In the genomic region with DNA sequence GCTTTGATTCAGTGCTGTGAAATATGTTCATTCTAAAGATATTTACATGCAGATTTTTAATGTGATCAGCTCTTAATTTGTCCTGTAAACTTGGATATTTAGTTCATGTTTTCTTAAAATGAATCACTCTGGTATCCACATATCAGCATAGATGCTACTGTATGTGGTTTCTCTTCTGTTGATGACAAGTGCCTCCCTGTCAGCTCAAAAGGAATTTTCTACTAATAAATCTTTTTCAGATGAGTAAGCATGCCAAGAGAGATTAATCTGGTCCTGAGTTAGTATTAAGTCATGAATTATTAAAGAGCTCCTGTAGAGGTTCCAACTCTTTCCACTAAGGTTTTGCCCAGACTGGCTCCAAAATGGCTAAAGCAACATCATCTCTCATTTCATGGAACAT, we compare ENCODE assay signal across 17 cellular contexts.
DNase-seq lines count a peak whose midpoint lies in the region; ATAC-seq and TF ChIP-seq lines count a peak whose summit lies in the region.
"Had no signal": no experiment of that assay in that cellular context is flagged by ENCODE, and none has a peak within 500 bp of the region (broad histone marks: within the 10 kb centered on the region; RNA-seq: fewer than 3 reads in every experiment).

No MANE protein-coding gene starts in this region.

- no peak overlapping the region for H3K4me2 ChIP-seq in GM23248 (ENCODE audit: unreplicated experiment)
- no peak overlapping the region for H3K4me2 ChIP-seq in SK-N-SH
- H3K4me2 ChIP-seq: hepatocyte had no signal

- H3K27ac Mint-ChIP-seq in activated naive CD4-positive, alpha-beta T cell treated with anti-CD3 and anti-CD28 coated beads, Interleukin-2, amount 10 ng/mL, durations not matched to agents 7 days and 5 days = no peak overlapping the region
- no peak overlapping the region for H3K27ac Mint-ChIP-seq in activated CD4-positive, alpha-beta T cell treated with anti-CD3 and anti-CD28 coated beads, Interleukin-2, amount 10 ng/mL, durations not matched to agents 24 days and 14 days
- H3K27ac Mint-ChIP-seq: effector memory CD8-positive, alpha-beta T cell; IgD-negative memory B cell had no signal

- TF ChIP-seq EP300 in SK-N-SH (IDR thresholded peaks at IDR 0.05; ENCODE audit: borderline replicate concordance in 1 of 2, low read depth in 1 of 2, low read length in 1 of 2) = peak in 1 of 2 experiments; percentile 45; a peak in 1 of 4 replicates

- no peak overlapping the region for H3K27ac ChIP-seq in GM23248
- H3K27ac ChIP-seq in SK-N-SH (ENCODE audit: low read depth in 2 of 2, low read length in 1 of 2) = no peak overlapping the region
- peak overlapping the region; percentile 21 for H3K27ac ChIP-seq in foreskin keratinocyte
- no peak overlapping the region for H3K27ac ChIP-seq in spleen
- H3K27ac ChIP-seq: ascending aorta, hepatocyte had no signal

- H3K9me3 ChIP-seq in GM23248 (ENCODE audit: low read depth) (no peaks in the 10 kb centered on the region), SK-N-SH (no peaks in the 10 kb centered on the region), spleen (peaks cover 0 to 12% (median 0%) of the 10 kb centered on the region in 8 donors)
- H3K9me3 ChIP-seq: ascending aorta had no signal

- H3K36me3 Mint-ChIP-seq in activated naive CD4-positive, alpha-beta T cell treated with anti-CD3 and anti-CD28 coated beads, Interleukin-2, amount 10 ng/mL, durations not matched to agents 7 days and 5 days = no peaks in the 10 kb centered on the region
- no peaks in the 10 kb centered on the region for H3K36me3 Mint-ChIP-seq in activated CD4-positive, alpha-beta T cell treated with anti-CD3 and anti-CD28 coated beads, Interleukin-2, amount 10 ng/mL, durations not matched to agents 24 days and 14 days (ENCODE audit: low read depth)

- H3K79me2 ChIP-seq in GM23248 (ENCODE audit: insufficient read depth) = no peaks in the 10 kb centered on the region
- no peaks in the 10 kb centered on the region for H3K79me2 ChIP-seq in SK-N-SH (ENCODE audit: insufficient read depth)
- H3K79me2 ChIP-seq: hepatocyte had no signal

- H3K9me3 Mint-ChIP-seq in activated naive CD4-positive, alpha-beta T cell treated with anti-CD3 and anti-CD28 coated beads, Interleukin-2, amount 10 ng/mL, durations not matched to agents 7 days and 5 days = no peaks in the 10 kb centered on the region
- H3K9me3 Mint-ChIP-seq in activated CD4-positive, alpha-beta T cell treated with anti-CD3 and anti-CD28 coated beads, Interleukin-2, amount 10 ng/mL, durations not matched to agents 24 days and 14 days = no peaks in the 10 kb centered on the region
- H3K9me3 Mint-ChIP-seq: IgD-negative memory B cell had no signal

- TF ChIP-seq CTCF in SK-N-SH (IDR thresholded peaks at IDR 0.05) (no peak), foreskin keratinocyte (conservative IDR thresholded peaks at IDR 0.05) (peak; percentile 13), spleen (IDR thresholded peaks at IDR 0.05 in 8 of 11, conservative IDR thresholded peaks at IDR 0.05 in 3 of 11) (no peak)

- peaks cover 4% of the 10 kb centered on the region for H3F3A ChIP-seq in GM23248 (ENCODE audit: insufficient read depth)
- H3F3A ChIP-seq in SK-N-SH (replicated peaks; ENCODE audit: insufficient read depth) = peaks cover 15% of the 10 kb centered on the region

- ATAC-seq in foreskin keratinocyte (peak; percentile 98), HG03139 (IDR thresholded peaks at IDR 0.05; ENCODE audit: unreplicated experiment) (no peak)
- ATAC-seq: effector memory CD8-positive, alpha-beta T cell had no signal

- POLR2A ChIA-PET in SK-N-SH (lab: Yijun Ruan, JAX) = no interaction called here

- peaks cover 13% of the 10 kb centered on the region; the same call in 1 of the 2 replicates for H3K4me1 ChIP-seq in GM23248 (ENCODE audit: insufficient read depth)
- no peaks in the 10 kb centered on the region; a peak in 1 of 4 replicates for H3K4me1 ChIP-seq in SK-N-SH (ENCODE audit: control insufficient read depth in 1 of 2, insufficient read depth in 2 of 2, low read depth in 1 of 2, low read length in 1 of 2)
- H3K4me1 ChIP-seq in foreskin keratinocyte = peaks cover 15% of the 10 kb centered on the region
- no peaks in the 10 kb centered on the region for H3K4me1 ChIP-seq in spleen
- H3K4me1 ChIP-seq: ascending aorta had no signal

- H4K20me1 ChIP-seq in GM23248 (ENCODE audit: insufficient read depth) (no peaks in the 10 kb centered on the region), SK-N-SH (ENCODE audit: insufficient read depth) (no peaks in the 10 kb centered on the region; the same call in 1 of the 2 replicates)

- H2AFZ ChIP-seq in GM23248 = no peak overlapping the region
- no peak overlapping the region for H2AFZ ChIP-seq in SK-N-SH (ENCODE audit: low read depth)
- H2AFZ ChIP-seq: hepatocyte had no signal

- H3K9ac ChIP-seq in GM23248 = no peak overlapping the region
- no peak overlapping the region for H3K9ac ChIP-seq in SK-N-SH

- intact Hi-C loops in activated CD4-positive, alpha-beta T cell treated with anti-CD3 and anti-CD28 coated beads, Interleukin-2, amount 10 ng/mL, durations not matched to agents 24 days and 14 days (cut with micrococcal nuclease) = no loop called here
- intact Hi-C loops in spleen (cut with DNase I; ENCODE audit: low total_unique reads) = no loop called here

- no peak for TF ChIP-seq POLR2A in spleen (IDR thresholded peaks at IDR 0.05)

- in situ Hi-C loops in GM23248 (cut with MboI) = no loop called here

- H3K27me3 ChIP-seq in GM23248 (replicated peaks; ENCODE audit: insufficient read depth) = peaks cover 59% of the 10 kb centered on the region
- H3K27me3 ChIP-seq in SK-N-SH (ENCODE audit: insufficient read depth) = peaks cover 12% of the 10 kb centered on the region; the same call in 1 of the 2 replicates
- no peaks in the 10 kb centered on the region for H3K27me3 ChIP-seq in foreskin keratinocyte
- no peaks in the 10 kb centered on the region for H3K27me3 ChIP-seq in spleen (replicated peaks in 1 of 7)
- H3K27me3 ChIP-seq: ascending aorta, hepatocyte had no signal

- CTCF ChIA-PET in SK-N-SH (lab: Yijun Ruan, JAX) = interaction anchor here (1.1 to 2.5 kb wide), 3 partner anchors 13 to 284 kb away, joined by 4 to 6 read pairs (median 4); no protein-coding TSS in a partner anchor
- CTCF ChIA-PET in activated naive CD4-positive, alpha-beta T cell treated with anti-CD3 and anti-CD28 coated beads, Interleukin-2, amount 10 ng/mL, durations not matched to agents 7 days and 5 days (lab: Charles Lee) = interaction anchor here (0.6 kb wide), 1 partner anchor 16 kb away, joined by 3 read pairs; no protein-coding TSS in a partner anchor

- DNase-seq in 8988T (peak; percentile 49), GM23248 (peak; percentile 67), SK-N-SH (no peak), foreskin keratinocyte (peak; percentile 86 to 90), spleen (no peak)
- DNase-seq in activated naive CD4-positive, alpha-beta T cell treated with anti-CD3 and anti-CD28 coated beads, Interleukin-2, amount 10 ng/mL, durations not matched to agents 7 days and 5 days = no peak
- no peak for DNase-seq in activated CD4-positive, alpha-beta T cell treated with anti-CD3 and anti-CD28 coated beads, Interleukin-2, amount 10 ng/mL, durations not matched to agents 24 days and 14 days
- DNase-seq: activated CD4-positive, alpha-beta T cell treated with anti-CD3 and anti-CD28 coated beads for 1 hour; activated T-cell treated with anti-CD3 and anti-CD28 coated beads, Interleukin-2, amount 50 U/mL, for 48 hours; effector memory CD8-positive, alpha-beta T cell; NCI-H146; nucleus accumbens; T-helper 1 cell had no signal

- H3K9me2 ChIP-seq in GM23248 (ENCODE audit: insufficient read depth) (no peaks in the 10 kb centered on the region), SK-N-SH (no peaks in the 10 kb centered on the region)

- no peaks in the 10 kb centered on the region for H3K36me3 ChIP-seq in GM23248 (ENCODE audit: low read depth)
- H3K36me3 ChIP-seq in SK-N-SH (replicated peaks in 1 of 2; ENCODE audit: control insufficient read depth in 1 of 2, insufficient read depth in 2 of 2, low read length in 1 of 2) = no peaks in the 10 kb centered on the region
- no peaks in the 10 kb centered on the region for H3K36me3 ChIP-seq in spleen
- H3K36me3 ChIP-seq: ascending aorta had no signal

- H3K27me3 Mint-ChIP-seq in activated naive CD4-positive, alpha-beta T cell treated with anti-CD3 and anti-CD28 coated beads, Interleukin-2, amount 10 ng/mL, durations not matched to agents 7 days and 5 days = no peaks in the 10 kb centered on the region
- H3K27me3 Mint-ChIP-seq in activated CD4-positive, alpha-beta T cell treated with anti-CD3 and anti-CD28 coated beads, Interleukin-2, amount 10 ng/mL, durations not matched to agents 24 days and 14 days = peaks cover 3% of the 10 kb centered on the region
- H3K27me3 Mint-ChIP-seq: IgD-negative memory B cell had no signal

- H3K4me3 ChIP-seq in GM23248 (no peak overlapping the region), SK-N-SH (ENCODE audit: low read depth in 2 of 2, low read length in 1 of 2) (no peak overlapping the region), spleen (no peak overlapping the region)
- H3K4me3 ChIP-seq: ascending aorta, hepatocyte had no signal

- no peaks in the 10 kb centered on the region for H3K4me1 Mint-ChIP-seq in activated naive CD4-positive, alpha-beta T cell treated with anti-CD3 and anti-CD28 coated beads, Interleukin-2, amount 10 ng/mL, durations not matched to agents 7 days and 5 days
- no peaks in the 10 kb centered on the region for H3K4me1 Mint-ChIP-seq in activated CD4-positive, alpha-beta T cell treated with anti-CD3 and anti-CD28 coated beads, Interleukin-2, amount 10 ng/mL, durations not matched to agents 24 days and 14 days
- H3K4me1 Mint-ChIP-seq: IgD-negative memory B cell had no signal

- no peak for TF ChIP-seq RAD21 in SK-N-SH (IDR thresholded peaks at IDR 0.05; ENCODE audit: low read length)

- H3K4me3 Mint-ChIP-seq in activated naive CD4-positive, alpha-beta T cell treated with anti-CD3 and anti-CD28 coated beads, Interleukin-2, amount 10 ng/mL, durations not matched to agents 7 days and 5 days = no peak overlapping the region
- H3K4me3 Mint-ChIP-seq in activated CD4-positive, alpha-beta T cell treated with anti-CD3 and anti-CD28 coated beads, Interleukin-2, amount 10 ng/mL, durations not matched to agents 24 days and 14 days = no peak overlapping the region
- H3K4me3 Mint-ChIP-seq: effector memory CD8-positive, alpha-beta T cell; IgD-negative memory B cell had no signal

TF ChIP-seq in SK-N-SH, 30 proteins besides CTCF, POLR2A, EP300 and RAD21 (continues in another document):
- TF ChIP-seq, protein P1, sequence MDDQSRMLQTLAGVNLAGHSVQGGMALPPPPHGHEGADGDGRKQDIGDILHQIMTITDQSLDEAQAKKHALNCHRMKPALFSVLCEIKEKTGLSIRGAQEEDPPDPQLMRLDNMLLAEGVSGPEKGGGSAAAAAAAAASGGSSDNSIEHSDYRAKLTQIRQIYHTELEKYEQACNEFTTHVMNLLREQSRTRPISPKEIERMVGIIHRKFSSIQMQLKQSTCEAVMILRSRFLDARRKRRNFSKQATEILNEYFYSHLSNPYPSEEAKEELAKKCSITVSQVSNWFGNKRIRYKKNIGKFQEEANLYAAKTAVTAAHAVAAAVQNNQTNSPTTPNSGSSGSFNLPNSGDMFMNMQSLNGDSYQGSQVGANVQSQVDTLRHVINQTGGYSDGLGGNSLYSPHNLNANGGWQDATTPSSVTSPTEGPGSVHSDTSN (IDR thresholded peaks at IDR 0.05) = peak; percentile 96

Comparison
In these comparisons a context has a peak if more than half of its experiments do, and no peak if none do; other contexts are left out.
1. DNase-seq: peak in 8988T (single experiment), GM23248 (single experiment) and foreskin keratinocyte (2 of 2); none in SK-N-SH (single experiment), activated naive CD4-positive, alpha-beta T cell treated with anti-CD3 and anti-CD28 coated beads, Interleukin-2, amount 10 ng/mL, durations not matched to agents 7 days and 5 days (single experiment), activated CD4-positive, alpha-beta T cell treated with anti-CD3 and anti-CD28 coated beads, Interleukin-2, amount 10 ng/mL, durations not matched to agents 24 days and 14 days (single experiment) and spleen (single experiment).